Comparison of ENCODE assay signal across 8 cellular contexts in the genomic region with DNA sequence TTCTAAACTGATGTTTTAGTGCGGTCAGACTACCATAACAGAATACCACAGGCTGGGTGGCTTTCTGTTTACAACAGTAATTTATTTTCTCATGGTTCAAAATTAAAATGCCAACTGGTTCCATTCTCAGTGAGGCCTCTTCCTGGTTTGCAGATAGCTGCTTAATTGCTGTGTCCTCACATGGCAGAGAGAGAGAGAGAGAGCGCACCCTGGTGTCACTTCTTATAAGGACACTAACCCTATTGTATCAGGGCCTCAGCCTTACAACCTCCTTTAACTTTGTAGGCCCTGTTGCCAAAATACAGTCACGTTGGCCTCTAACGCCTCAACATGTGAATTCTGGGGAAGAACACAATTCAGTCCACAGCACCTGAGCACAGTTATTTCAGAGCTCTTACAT. TPM values are rescaled to one million over a fixed set of nuclear protein-coding genes. Genes with fewer than 3 reads are reported as not detected.
DNase-seq lines count a peak whose midpoint lies in the region; ATAC-seq, FAIRE-seq and TF ChIP-seq lines count a peak whose summit lies in the region.

No MANE protein-coding gene starts in this region.

- no peaks in the 10 kb centered on the region for H3K4me1 ChIP-seq in hepatocyte (ENCODE audit: insufficient read depth)

- no peaks in the 10 kb centered on the region for H3K79me2 ChIP-seq in hepatocyte

- no peak overlapping the region for H2AFZ ChIP-seq in hepatocyte

- WGBS in hepatocyte (ENCODE audit: low lambda C conversion rate, missing lambda C conversion rate) = 62% methylated on average over 4 of the region's 4 CpGs

- DNase-seq in DMS53 (lab: John Stamatoyannopoulos, UW) (peak; percentile 84), RCC 7860 (ENCODE audit: low spot score) (peak; percentile 11), hepatocyte (ENCODE audit: low spot score) (peak; percentile 24), Ammon's horn (ENCODE audit: low spot score) (no peak), occipital lobe (lab: John Stamatoyannopoulos, UW) (no peak)

- H4K20me1 ChIP-seq in hepatocyte (ENCODE audit: insufficient read depth, poor library complexity, severe bottlenecking) = no peaks in the 10 kb centered on the region

- no peak overlapping the region for H3K4me2 ChIP-seq in hepatocyte

- no peaks in the 10 kb centered on the region for H3K36me3 ChIP-seq in hepatocyte (replicated peaks; ENCODE audit: insufficient read depth, low read depth)

- H3K9me3 ChIP-seq in hepatocyte (ENCODE audit: low read depth) = no peaks in the 10 kb centered on the region

- no peak overlapping the region for H3K27ac ChIP-seq in hepatocyte

- no peaks in the 10 kb centered on the region for H3K27me3 ChIP-seq in hepatocyte

- TF ChIP-seq CTCF in hepatocyte (IDR thresholded peaks at IDR 0.05; ENCODE audit: poor library complexity) = peak; percentile 13

- H3K9me2 ChIP-seq in hepatocyte (replicated peaks; ENCODE audit: insufficient read depth) = no peaks in the 10 kb centered on the region

- H3K4me3 ChIP-seq in hepatocyte = no peak overlapping the region

- peak; percentile 82 for ATAC-seq in GM19324 (IDR thresholded peaks at IDR 0.05; ENCODE audit: low FRiP score, unreplicated experiment)
- ATAC-seq in HG03469 (IDR thresholded peaks at IDR 0.05; ENCODE audit: unreplicated experiment) = peak; percentile 89
- no peak for ATAC-seq in HG02588 (IDR thresholded peaks at IDR 0.05; ENCODE audit: unreplicated experiment)

- FAIRE-seq in RCC 7860 (lab: Jason Lieb, UNC) = no peak

RNA-seq across cellular contexts. Expression of a gene that starts 37.5 kb away (rescaled TPM):
- total RNA-seq in hepatocyte (1.5 and 2.4 TPM in 2 replicates), occipital lobe (18.4 TPM)
- 1.5 and 1.8 TPM in 2 replicates for polyA plus RNA-seq in hepatocyte

Comparison
In these comparisons a context has a peak if more than half of its experiments do, and no peak if none do; other contexts are left out.
1. DNase-seq: peak in DMS53 (single experiment), RCC 7860 (single experiment) and hepatocyte (single experiment); none in Ammon's horn (single experiment) and occipital lobe (single experiment).